Comparison of ENCODE assay signal across 15 cellular contexts in genomic region chr1:9454494-9455066, GRCh38.
"Had no signal": no experiment of that assay in that cellular context is flagged by ENCODE, and none has a peak within 500 bp of the region (broad histone marks: within the 10 kb centered on the region; RNA-seq: fewer than 3 reads in every experiment).

No MANE protein-coding gene starts in this region.

- H3K4me1 Mint-ChIP-seq: activated CD4-positive, alpha-beta T cell treated with anti-CD3 and anti-CD28 coated beads, Interleukin-2, amount 10 ng/mL, durations not matched to agents 7 days and 5 days; activated naive CD8-positive, alpha-beta T cell treated with anti-CD3 and anti-CD28 coated beads for 36 hours; central memory CD8-positive, alpha-beta T cell had no signal

- H3K4me3 Mint-ChIP-seq: activated CD4-positive, alpha-beta T cell treated with anti-CD3 and anti-CD28 coated beads, Interleukin-2, amount 10 ng/mL, durations not matched to agents 7 days and 5 days; activated naive CD8-positive, alpha-beta T cell treated with anti-CD3 and anti-CD28 coated beads for 36 hours; brain; central memory CD8-positive, alpha-beta T cell; neural crest cell had no signal

- DNase-seq: activated CD4-positive, alpha-beta T cell treated with anti-CD3 and anti-CD28 coated beads, Interleukin-2, amount 10 ng/mL, durations not matched to agents 7 days and 5 days; activated CD8-positive, alpha-beta memory T cell treated with anti-CD3 and anti-CD28 coated beads for 24 hours; activated gamma-delta T cell treated with Interleukin-2 at 50 U/mL for 16 hours; activated naive CD8-positive, alpha-beta T cell treated with anti-CD3 and anti-CD28 coated beads for 36 hours; cortex of kidney; effector memory CD4-positive, alpha-beta T cell; foreskin keratinocyte; kidney glomerular epithelial cell; stimulated activated CD4-positive, alpha-beta T cell treated with anti-CD3 and anti-CD28 coated beads, Interleukin-12 subunit alpha, Interleukin-12 subunit beta, amount 100 ng/mL, for 4 hours; stimulated activated CD4-positive, alpha-beta T cell treated with anti-CD3 and anti-CD28 coated beads, Interleukin-2, amount 100 ng/mL, for 24 hours; thyroid gland; uterus had no signal

- H3K27ac Mint-ChIP-seq: activated CD4-positive, alpha-beta T cell treated with anti-CD3 and anti-CD28 coated beads, Interleukin-2, amount 10 ng/mL, durations not matched to agents 7 days and 5 days; activated naive CD8-positive, alpha-beta T cell treated with anti-CD3 and anti-CD28 coated beads for 36 hours; brain had no signal

- H3K4me1 ChIP-seq: uterus had no signal

- H3K36me3 Mint-ChIP-seq: activated naive CD8-positive, alpha-beta T cell treated with anti-CD3 and anti-CD28 coated beads for 36 hours; brain had no signal

- H3K36me3 ChIP-seq: thyroid gland, uterus had no signal

- H3K27me3 Mint-ChIP-seq: activated CD4-positive, alpha-beta T cell treated with anti-CD3 and anti-CD28 coated beads, Interleukin-2, amount 10 ng/mL, durations not matched to agents 7 days and 5 days had no signal

- H3K9me3 Mint-ChIP-seq: activated CD4-positive, alpha-beta T cell treated with anti-CD3 and anti-CD28 coated beads, Interleukin-2, amount 10 ng/mL, durations not matched to agents 7 days and 5 days; activated naive CD8-positive, alpha-beta T cell treated with anti-CD3 and anti-CD28 coated beads for 36 hours; central memory CD8-positive, alpha-beta T cell; neural crest cell had no signal

- H3K9me3 ChIP-seq: thyroid gland, uterus had no signal

- H3K27ac ChIP-seq: foreskin keratinocyte, thyroid gland had no signal

- H3K4me3 ChIP-seq: thyroid gland, uterus had no signal

- H3K27me3 ChIP-seq: thyroid gland, uterus had no signal
